8 cellular contexts compared by ENCODE assay signal in the genomic region with DNA sequence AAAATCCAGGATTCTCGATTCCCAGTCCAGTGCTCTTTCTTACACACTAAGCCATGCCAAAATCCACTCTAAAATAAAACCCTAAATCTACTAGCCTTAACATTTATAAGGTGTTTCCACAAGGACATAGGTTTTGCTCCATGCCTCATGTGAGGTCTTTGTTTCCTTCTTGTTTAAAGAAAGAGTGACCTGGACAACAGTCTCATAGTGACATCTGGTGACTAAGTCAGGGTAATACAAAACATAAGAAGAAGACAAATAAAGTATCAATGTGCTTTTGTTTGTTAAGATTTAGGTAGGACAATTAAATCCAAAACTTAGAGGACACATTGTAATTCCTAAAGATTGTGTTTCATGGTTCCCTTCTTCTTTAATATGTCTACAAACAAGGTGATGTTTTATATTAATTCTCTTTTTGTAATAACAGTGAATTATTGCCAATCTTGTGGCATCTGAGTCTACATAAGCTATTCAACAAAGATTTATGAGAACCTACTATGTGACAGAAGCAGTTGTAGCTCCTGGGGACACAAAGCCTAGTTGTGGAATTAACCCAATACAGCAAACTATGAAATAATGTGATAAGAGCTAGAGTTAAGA.
DNase-seq lines count a peak whose midpoint lies in the region; FAIRE-seq and TF ChIP-seq lines count a peak whose summit lies in the region.
"Not testable (repeated sequence)": the region's sequence is repeated elsewhere in the genome, so short reads cannot be mapped to it uniquely, and the experiment has no call there.

No MANE protein-coding gene starts in this region.

- H3K36me3 ChIP-seq in OCI-LY7 (ENCODE audit: insufficient read depth, low read length); esophagus muscularis mucosa; kidney (ENCODE audit: control insufficient read depth in 1 of 2, insufficient read depth in 2 of 2, low read length in 2 of 2); neuron (ENCODE audit: insufficient read depth, low read length); transverse colon: not testable (repeated sequence)

- CTCF ChIA-PET in OCI-LY7 (lab: Charles Lee; ENCODE audit: unreplicated experiment): not testable (repeated sequence)

- H3K4me3 ChIP-seq in LNCaP clone FGC (ENCODE audit: low read depth, low read length); OCI-LY7 (ENCODE audit: low read depth, low read length, poor library complexity, severe bottlenecking); astrocyte of the spinal cord (ENCODE audit: low read depth, low read length); esophagus muscularis mucosa; kidney (ENCODE audit: low read length in 2 of 2); neuron (ENCODE audit: low read length); transverse colon: not testable (repeated sequence)

- H2AFZ ChIP-seq in OCI-LY7 (ENCODE audit: low read length): not testable (repeated sequence)
- peak overlapping the region; percentile 92 for H2AFZ ChIP-seq in neuron (ENCODE audit: low read depth, low read length)

- H3K27me3 ChIP-seq in esophagus muscularis mucosa; neuron (ENCODE audit: insufficient read depth, low read length); transverse colon: not testable (repeated sequence)

- 37% methylated on average over 1 of the region's 1 CpG for WGBS in esophagus muscularis mucosa
- 21 to 22% methylated on average over 1 of the region's 1 CpG for WGBS in transverse colon (ENCODE audit: low coverage in 1 of 2), 2 donors

- not testable (repeated sequence) for H3K9me3 ChIP-seq in OCI-LY7 (ENCODE audit: low read length); esophagus muscularis mucosa; kidney (ENCODE audit: control insufficient read depth in 1 of 2, low read length in 2 of 2); neuron (ENCODE audit: low read length); transverse colon

- not testable (repeated sequence) for BruUV-seq in OCI-LY7 (replicated peaks; lab: Mats Ljungman, UMichigan)

- H3K9me2 ChIP-seq in OCI-LY7 (ENCODE audit: insufficient read depth, low read length): not testable (repeated sequence)

- FAIRE-seq in kidney (lab: Jason Lieb, UNC): peak; percentile 99

- in situ Hi-C loops in astrocyte of the spinal cord (cut with HindIII; ENCODE audit: low sequenced_read_pairs); transverse colon (cut with MboI; ENCODE audit: low pct_ligation_motif_present in 1 of 4, low pct_unique_long_range_greater_than_20kb in 1 of 4, low sequenced_read_pairs in 3 of 4): not testable (repeated sequence)

- POLR2A ChIA-PET in OCI-LY7 (lab: Charles Lee): not testable (repeated sequence)

- DNase-seq in ELR (ENCODE audit: low read depth): peak; percentile 18
- DNase-seq in LNCaP clone FGC (ENCODE audit: low read depth); OCI-LY7 (ENCODE audit: low spot score); esophagus muscularis mucosa (ENCODE audit: extremely low spot score); kidney; transverse colon: not testable (repeated sequence)
- DNase-seq in astrocyte of the spinal cord (ENCODE audit: low read depth, low spot score): peak; percentile 9

- not testable (repeated sequence) for H3K4me1 ChIP-seq in OCI-LY7 (ENCODE audit: insufficient read depth, low read length, poor library complexity, severe bottlenecking); esophagus muscularis mucosa; kidney (ENCODE audit: control insufficient read depth in 1 of 2, insufficient read depth in 1 of 2, low read depth in 1 of 2, low read length in 2 of 2); transverse colon
- peaks cover 15% of the 10 kb centered on the region for H3K4me1 ChIP-seq in neuron (ENCODE audit: insufficient read depth, low read length)

- peak; percentile 26; the same call in 1 of the 2 replicates for TF ChIP-seq CTCF in LNCaP clone FGC (IDR thresholded peaks at IDR 0.05; ENCODE audit: control insufficient read depth, extremely low read depth, insufficient read depth)
- peak; percentile 43; the same call in 1 of the 2 replicates for TF ChIP-seq CTCF in OCI-LY7 (conservative IDR thresholded peaks at IDR 0.05; ENCODE audit: low read length)
- peak; percentile 27 for TF ChIP-seq CTCF in astrocyte of the spinal cord (IDR thresholded peaks at IDR 0.05; ENCODE audit: low read depth, low read length)
- TF ChIP-seq CTCF in esophagus muscularis mucosa (IDR thresholded peaks at IDR 0.05): peak; percentile 20 to 30 (median 27)
- TF ChIP-seq CTCF in kidney (IDR thresholded peaks at IDR 0.05; ENCODE audit: borderline replicate concordance, extremely low read depth, insufficient read depth): peak; percentile 39
- TF ChIP-seq CTCF in transverse colon (IDR thresholded peaks at IDR 0.05): peak; percentile 23 to 63 (median 45)

- H3K79me2 ChIP-seq in OCI-LY7 (ENCODE audit: insufficient read depth, low read depth, low read length): not testable (repeated sequence)

- not testable (repeated sequence) for H4K20me1 ChIP-seq in OCI-LY7 (ENCODE audit: insufficient read depth, low read length)

- not testable (repeated sequence) for H3K4me2 ChIP-seq in OCI-LY7 (ENCODE audit: low read length)

- not testable (repeated sequence) for TF ChIP-seq POLR2A in esophagus muscularis mucosa (IDR thresholded peaks at IDR 0.05; ENCODE audit: low read depth); transverse colon (IDR thresholded peaks at IDR 0.05)

- intact Hi-C loops in OCI-LY7 (cut with micrococcal nuclease; ENCODE audit: unreplicated experiment); esophagus muscularis mucosa (cut with DNase I); kidney (cut with DNase I); transverse colon (cut with DNase I; ENCODE audit: low total_unique reads): not testable (repeated sequence)

- not testable (repeated sequence) for TF ChIP-seq EP300 in esophagus muscularis mucosa (IDR thresholded peaks at IDR 0.05); transverse colon (IDR thresholded peaks at IDR 0.05; ENCODE audit: low read depth)

- not testable (repeated sequence) for H3K27ac ChIP-seq in OCI-LY7 (ENCODE audit: low read depth, low read length, poor library complexity, severe bottlenecking); esophagus muscularis mucosa (replicated peaks in 1 of 4); kidney (ENCODE audit: low read depth in 2 of 2, low read length in 2 of 2); transverse colon

- not testable (repeated sequence) for H3K9ac ChIP-seq in kidney (ENCODE audit: low read length in 2 of 2)
